ENCODE assay signal across 1 cellular context in the genomic region with DNA sequence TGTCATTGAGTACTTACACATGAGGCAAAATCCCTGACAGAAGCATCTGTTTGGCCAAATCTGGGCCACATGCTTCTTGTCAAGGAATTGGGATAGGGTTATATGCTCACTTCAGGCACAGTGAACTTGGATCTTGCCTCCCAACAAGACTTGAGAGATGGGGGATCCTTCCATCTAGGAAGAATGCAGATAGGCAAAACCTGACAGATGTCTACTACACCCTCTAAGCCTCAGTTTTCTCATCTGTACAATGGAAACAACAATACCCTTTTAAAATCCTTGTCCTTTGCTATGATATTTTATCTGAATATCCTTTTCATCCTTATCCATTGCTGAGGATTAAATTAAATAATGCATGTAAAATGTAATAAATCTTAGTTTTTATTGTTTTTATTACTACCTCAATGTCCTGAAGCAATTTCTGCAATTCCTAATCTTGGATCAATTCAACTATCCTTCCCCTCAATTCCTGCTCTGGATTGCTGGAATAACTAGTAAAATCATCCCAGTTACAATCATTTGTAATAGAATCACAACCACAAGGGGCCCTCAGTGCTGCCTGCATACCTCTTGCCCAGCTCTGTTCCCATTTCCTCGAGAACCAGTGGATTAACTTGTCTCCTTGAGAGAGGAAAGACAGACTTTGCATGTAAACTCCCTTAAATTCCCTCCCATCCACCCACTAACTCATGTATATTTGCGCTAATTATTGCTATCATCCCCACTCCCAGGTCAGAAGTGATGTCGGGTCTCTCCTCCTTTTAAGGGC.
TF ChIP-seq lines count a peak whose summit lies in the region.

No MANE protein-coding gene starts in this region.

TF ChIP-seq in A549, 52 proteins besides CTCF, POLR2A, EP300 and RAD21 (continued from another document):
- no peak for TF ChIP-seq HDAC2 (IDR thresholded peaks at IDR 0.05)
TF ChIP-seq in A549: peak in this region for 0.
